ENCODE assay signal across 26 cellular contexts in the genomic region with DNA sequence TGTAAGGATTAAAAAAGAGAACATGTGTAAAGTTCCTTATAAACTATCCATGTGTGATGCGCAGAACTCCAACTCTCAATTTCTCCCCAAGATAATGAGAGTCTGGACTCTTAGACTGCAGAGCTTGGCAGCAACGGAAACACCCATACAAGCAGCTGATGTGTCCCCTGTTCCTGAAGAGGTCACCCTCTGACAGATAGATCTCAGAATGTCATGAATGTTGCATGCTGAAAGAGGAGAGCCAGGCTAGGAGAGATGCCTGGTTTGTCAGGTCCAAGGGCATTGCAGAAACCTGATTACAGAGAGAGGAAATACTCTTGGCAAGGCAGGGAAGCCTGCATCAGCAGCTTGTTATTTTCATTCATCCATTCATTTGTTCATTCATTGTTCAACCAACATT. TPM values are rescaled to one million over a fixed set of nuclear protein-coding genes. Genes with fewer than 3 reads are reported as not detected.
DNase-seq lines count a peak whose midpoint lies in the region; ATAC-seq and TF ChIP-seq lines count a peak whose summit lies in the region.
"Had no signal": no experiment of that assay in that cellular context is flagged by ENCODE, and none has a peak within 500 bp of the region (broad histone marks: within the 10 kb centered on the region; RNA-seq: fewer than 3 reads in every experiment).

No MANE protein-coding gene starts in this region.

- peak in 2 of 9 donors; percentile 21 to 30 for TF ChIP-seq CTCF in heart right ventricle (IDR thresholded peaks at IDR 0.05)
- no peak for TF ChIP-seq CTCF in right atrium auricular region (IDR thresholded peaks at IDR 0.05)
- no peak for TF ChIP-seq CTCF in PC-3 (conservative IDR thresholded peaks at IDR 0.05; ENCODE audit: low read depth, low read length)

- intact Hi-C loops in heart right ventricle (cut with DNase I) (loop anchor here in 5 of 10 donors (1.0 to 10.0 kb wide), 8 partner anchors 61 to 1636 kb away; partner anchors contain the start of gene HLX (in 2 of the 5)), PC-3 (cut with micrococcal nuclease) (loop anchor here (1.0 to 5.0 kb wide), 4 partner anchors 64 to 624 kb away; no protein-coding TSS in a partner anchor), left ventricle myocardium superior (cut with micrococcal nuclease) (loop anchor here (5.0 to 10.0 kb wide), 2 partner anchors 64 to 391 kb away; partner anchors contain the start of gene HLX)

- H3K36me3 ChIP-seq in heart right ventricle (peaks cover 0 to 26% (median 0%) of the 10 kb centered on the region in 9 donors), right atrium auricular region (no peaks in the 10 kb centered on the region), PC-3 (ENCODE audit: low read depth, low read length) (peaks cover 11% of the 10 kb centered on the region; the same call in 1 of the 2 replicates)
- H3K36me3 ChIP-seq: adrenal gland; BLaER1 treated with 17β-estradiol and CSF1 and Interleukin-3, amounts not matched to agents 10 nM and 100 nM; upper lobe of right lung had no signal

- POLR2A ChIA-PET in PC-3 (lab: Charles Lee; ENCODE audit: unreplicated experiment): no interaction called here

- H4K20me1 ChIP-seq in PC-3 (ENCODE audit: low read length): no peaks in the 10 kb centered on the region
- H4K20me1 ChIP-seq: BLaER1 treated with 17β-estradiol and CSF1 and Interleukin-3, amounts not matched to agents 10 nM and 100 nM had no signal

- H3F3A ChIP-seq in PC-3 (ENCODE audit: low read length, unreplicated experiment): no peaks in the 10 kb centered on the region

- no peak overlapping the region for H3K4me2 ChIP-seq in PC-3 (ENCODE audit: low read length)

- H3K27ac ChIP-seq in heart right ventricle: peak overlapping the region in 2 of 10 donors; percentile 21 to 33
- no peak overlapping the region for H3K27ac ChIP-seq in right atrium auricular region
- no peak overlapping the region for H3K27ac ChIP-seq in PC-3 (ENCODE audit: low read length)
- H3K27ac ChIP-seq: adrenal gland, foreskin keratinocyte, hepatocyte, left lung, upper lobe of right lung had no signal

- H3K4me1 ChIP-seq in heart right ventricle (peaks cover 4 to 15% (median 12%) of the 10 kb centered on the region in 9 donors), right atrium auricular region (peaks cover 0 to 10% of the 10 kb centered on the region in 2 donors), PC-3 (ENCODE audit: insufficient read depth, low read length) (no peaks in the 10 kb centered on the region)
- H3K4me1 ChIP-seq: adrenal gland, foreskin keratinocyte, HAP-1 had no signal

- DNase-seq in heart right ventricle (no peak), right atrium auricular region (ENCODE audit: low spot score) (no peak), PC-3 (no peak), left ventricle myocardium superior (no peak), NCI-H2029 treated with DMSO at 0.1 percent for 48 hours (lab: John Stamatoyannopoulos, UW) (no peak)
- DNase-seq in activated naive CD4-positive, alpha-beta T cell (lab: John Stamatoyannopoulos, UW): no peak
- DNase-seq: activated CD4-positive, alpha-beta T cell treated with anti-CD3 and anti-CD28 coated beads for 48 hours; activated naive CD4-positive, alpha-beta T cell treated with Interleukin-2 at 50 U/mL for 16 hours; activated T-cell treated with anti-CD3 and anti-CD28 coated beads, Interleukin-2, amount 50 U/mL, for 4 hours; adrenal gland; effector memory CD8-positive, alpha-beta T cell; foreskin keratinocyte; Kasumi-1; left lung; NCI-H1092 treated with DMSO at 0.1 percent for 48 hours; NCI-H1930; NCI-H226; NCI-H748 treated with DMSO at 0.1 percent for 48 hours; small intestine; stimulated activated CD4-positive, alpha-beta T cell treated with anti-CD3 and anti-CD28 coated beads, Interleukin-2, amount 100 ng/mL, for 24 hours; upper lobe of right lung had no signal

- CTCF ChIA-PET in PC-3 (lab: Charles Lee): no interaction called here

- no TSS peak for BruUV-seq in PC-3 (replicated peaks; lab: Mats Ljungman, UMichigan)

- peak in 6 of 8 donors; percentile 41 to 78 (median 54) for ATAC-seq in heart right ventricle
- peak; percentile 6; the same call in 1 of the 2 replicates for ATAC-seq in PC-3
- ATAC-seq in left ventricle myocardium superior: peak; percentile 41
- no peak for ATAC-seq in GM21528 (IDR thresholded peaks at IDR 0.05; ENCODE audit: low FRiP score, unreplicated experiment)
- no peak for ATAC-seq in activated CD4-positive, CD25-positive, alpha-beta regulatory T cell treated with anti-CD3 and anti-CD28 coated beads, Interleukin-2, amount 50 U/mL, for 24 hours

- H3K4me3 ChIP-seq in heart right ventricle (no peak overlapping the region), right atrium auricular region (no peak overlapping the region), PC-3 (ENCODE audit: low read length) (no peak overlapping the region)
- H3K4me3 ChIP-seq: adrenal gland, HAP-1, hepatocyte, left lung had no signal

- no peaks in the 10 kb centered on the region for H3K79me2 ChIP-seq in PC-3 (ENCODE audit: low read length)
- H3K79me2 ChIP-seq: hepatocyte had no signal

- no peak overlapping the region for H2AFZ ChIP-seq in PC-3 (ENCODE audit: low read length)
- H2AFZ ChIP-seq: hepatocyte had no signal

- WGBS in heart right ventricle, 2 donors: 49 to 74% methylated on average over 2 of the region's 2 CpGs

- no peak overlapping the region for H3K9ac ChIP-seq in PC-3 (ENCODE audit: low read length)

- H3K27me3 ChIP-seq in heart right ventricle: no peaks in the 10 kb centered on the region
- H3K27me3 ChIP-seq in right atrium auricular region: no peaks in the 10 kb centered on the region
- no peaks in the 10 kb centered on the region for H3K27me3 ChIP-seq in PC-3 (ENCODE audit: low read length)
- H3K27me3 ChIP-seq: adrenal gland; BLaER1 treated with 17β-estradiol and CSF1 and Interleukin-3, amounts not matched to agents 10 nM and 100 nM; foreskin keratinocyte; hepatocyte; left lung; upper lobe of right lung had no signal

- H3K9me3 ChIP-seq in heart right ventricle: no peaks in the 10 kb centered on the region
- no peaks in the 10 kb centered on the region for H3K9me3 ChIP-seq in right atrium auricular region
- H3K9me3 ChIP-seq in PC-3 (ENCODE audit: low read length): no peaks in the 10 kb centered on the region
- H3K9me3 ChIP-seq: adrenal gland; BLaER1 treated with 17β-estradiol and CSF1 and Interleukin-3, amounts not matched to agents 10 nM and 100 nM; HAP-1; left lung; upper lobe of right lung had no signal

- H3K9me2 ChIP-seq in PC-3 (replicated peaks; ENCODE audit: low read length): no peaks in the 10 kb centered on the region

RNA-seq across cellular contexts. Expression of gene MTARC1, which starts 24.2 kb away (rescaled TPM):
- total RNA-seq in heart right ventricle (10 to 100 TPM in 4 of 10 donors, 1 to 10 TPM in 6; 4.4 to 24.4 (median 8.4) TPM), right atrium auricular region (1 to 10 TPM; 4.0 to 6.1 TPM), PC-3 (2014; rRNA removed) (48.5 and 50.2 TPM in 2 replicates), left ventricle myocardium superior (3.5 TPM)
- polyA plus RNA-seq in heart right ventricle: 10 to 100 TPM in 1 of 2 donors, 1 to 10 TPM in 1; 4.7 to 11.7 TPM

Comparison
In these comparisons a context has a peak if more than half of its experiments do, and no peak if none do; other contexts are left out.
1. ATAC-seq: peak in heart right ventricle (6 of 8), PC-3 (single experiment) and left ventricle myocardium superior (single experiment); none in GM21528 (single experiment) and activated CD4-positive, CD25-positive, alpha-beta regulatory T cell treated with anti-CD3 and anti-CD28 coated beads, Interleukin-2, amount 50 U/mL, for 24 hours (0 of 2).